Comparison of ENCODE assay signal across 1 cellular context in the genomic region with DNA sequence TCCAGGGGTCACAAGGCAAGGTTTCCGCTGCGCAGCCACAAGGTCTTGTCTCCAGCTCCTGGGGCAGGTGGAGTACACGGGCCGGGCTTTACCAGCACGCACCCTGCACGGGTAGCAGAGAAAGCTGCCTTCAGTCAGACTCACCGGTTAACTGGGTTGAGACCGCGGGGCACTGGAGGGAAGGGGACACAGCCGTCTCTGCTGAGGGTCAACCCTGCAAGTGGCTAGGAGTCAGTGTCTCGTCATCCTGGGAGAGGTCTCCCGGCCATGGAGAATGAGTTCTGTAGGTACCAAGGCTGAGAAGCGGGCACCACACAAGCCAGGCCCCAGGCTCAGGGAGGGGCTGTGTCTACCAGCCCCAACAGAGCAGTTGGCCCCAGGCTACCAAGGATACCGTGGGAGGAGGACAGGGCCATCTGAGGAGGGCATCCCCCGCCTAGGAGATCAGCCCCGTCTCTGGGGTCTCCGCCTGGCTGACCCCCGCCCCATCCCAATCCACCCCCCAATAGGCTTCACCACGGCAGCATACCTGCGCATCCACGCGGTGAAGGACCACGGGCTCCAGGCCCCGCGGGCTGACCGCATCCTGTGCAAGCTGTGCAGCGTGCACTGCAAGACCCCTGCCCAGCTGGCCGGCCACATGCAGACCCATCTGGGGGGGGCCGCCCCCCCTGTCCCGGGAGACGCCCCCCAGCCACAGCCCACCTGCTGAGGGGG.
TF ChIP-seq lines count a peak whose summit lies in the region.

No MANE protein-coding gene starts in this region.

TF ChIP-seq in H1, 55 proteins besides CTCF, POLR2A, EP300 and RAD21:
- TF ChIP-seq HDAC2 (IDR thresholded peaks at IDR 0.05; ENCODE audit: borderline replicate concordance in 1 of 2, low read depth in 2 of 2, low read length in 2 of 2) (no peak), PHF8 (conservative IDR thresholded peaks at IDR 0.05; ENCODE audit: low read depth, low read length) (no peak), CBX5 (IDR thresholded peaks at IDR 0.05; ENCODE audit: low read depth, low read length) (no peak), TBP (IDR thresholded peaks at IDR 0.05; ENCODE audit: low read depth, low read length) (no peak), EGR1 (IDR thresholded peaks at IDR 0.05; ENCODE audit: borderline replicate concordance, low read depth, low read length) (no peak), SUZ12 (IDR thresholded peaks at IDR 0.05; ENCODE audit: low read length) (no peak), SIX5 (IDR thresholded peaks at IDR 0.05; ENCODE audit: low read depth, low read length) (no peak), POLR2AphosphoS5 (IDR thresholded peaks at IDR 0.05; ENCODE audit: low read depth, low read length) (no peak), RNF2 (IDR thresholded peaks at IDR 0.05; ENCODE audit: borderline replicate concordance, low read depth, low read length, missing control alignments, poor library complexity, severe bottlenecking) (no peak), JUND (IDR thresholded peaks at IDR 0.05; ENCODE audit: low read length) (no peak), SP2 (IDR thresholded peaks at IDR 0.05; ENCODE audit: low read length) (no peak), KDM1A (IDR thresholded peaks at IDR 0.05; ENCODE audit: borderline replicate concordance, low read length) (no peak)
- TF ChIP-seq, protein P1, sequence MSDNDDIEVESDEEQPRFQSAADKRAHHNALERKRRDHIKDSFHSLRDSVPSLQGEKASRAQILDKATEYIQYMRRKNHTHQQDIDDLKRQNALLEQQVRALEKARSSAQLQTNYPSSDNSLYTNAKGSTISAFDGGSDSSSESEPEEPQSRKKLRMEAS (IDR thresholded peaks at IDR 0.05): no peak
- TF ChIP-seq, protein P2, sequence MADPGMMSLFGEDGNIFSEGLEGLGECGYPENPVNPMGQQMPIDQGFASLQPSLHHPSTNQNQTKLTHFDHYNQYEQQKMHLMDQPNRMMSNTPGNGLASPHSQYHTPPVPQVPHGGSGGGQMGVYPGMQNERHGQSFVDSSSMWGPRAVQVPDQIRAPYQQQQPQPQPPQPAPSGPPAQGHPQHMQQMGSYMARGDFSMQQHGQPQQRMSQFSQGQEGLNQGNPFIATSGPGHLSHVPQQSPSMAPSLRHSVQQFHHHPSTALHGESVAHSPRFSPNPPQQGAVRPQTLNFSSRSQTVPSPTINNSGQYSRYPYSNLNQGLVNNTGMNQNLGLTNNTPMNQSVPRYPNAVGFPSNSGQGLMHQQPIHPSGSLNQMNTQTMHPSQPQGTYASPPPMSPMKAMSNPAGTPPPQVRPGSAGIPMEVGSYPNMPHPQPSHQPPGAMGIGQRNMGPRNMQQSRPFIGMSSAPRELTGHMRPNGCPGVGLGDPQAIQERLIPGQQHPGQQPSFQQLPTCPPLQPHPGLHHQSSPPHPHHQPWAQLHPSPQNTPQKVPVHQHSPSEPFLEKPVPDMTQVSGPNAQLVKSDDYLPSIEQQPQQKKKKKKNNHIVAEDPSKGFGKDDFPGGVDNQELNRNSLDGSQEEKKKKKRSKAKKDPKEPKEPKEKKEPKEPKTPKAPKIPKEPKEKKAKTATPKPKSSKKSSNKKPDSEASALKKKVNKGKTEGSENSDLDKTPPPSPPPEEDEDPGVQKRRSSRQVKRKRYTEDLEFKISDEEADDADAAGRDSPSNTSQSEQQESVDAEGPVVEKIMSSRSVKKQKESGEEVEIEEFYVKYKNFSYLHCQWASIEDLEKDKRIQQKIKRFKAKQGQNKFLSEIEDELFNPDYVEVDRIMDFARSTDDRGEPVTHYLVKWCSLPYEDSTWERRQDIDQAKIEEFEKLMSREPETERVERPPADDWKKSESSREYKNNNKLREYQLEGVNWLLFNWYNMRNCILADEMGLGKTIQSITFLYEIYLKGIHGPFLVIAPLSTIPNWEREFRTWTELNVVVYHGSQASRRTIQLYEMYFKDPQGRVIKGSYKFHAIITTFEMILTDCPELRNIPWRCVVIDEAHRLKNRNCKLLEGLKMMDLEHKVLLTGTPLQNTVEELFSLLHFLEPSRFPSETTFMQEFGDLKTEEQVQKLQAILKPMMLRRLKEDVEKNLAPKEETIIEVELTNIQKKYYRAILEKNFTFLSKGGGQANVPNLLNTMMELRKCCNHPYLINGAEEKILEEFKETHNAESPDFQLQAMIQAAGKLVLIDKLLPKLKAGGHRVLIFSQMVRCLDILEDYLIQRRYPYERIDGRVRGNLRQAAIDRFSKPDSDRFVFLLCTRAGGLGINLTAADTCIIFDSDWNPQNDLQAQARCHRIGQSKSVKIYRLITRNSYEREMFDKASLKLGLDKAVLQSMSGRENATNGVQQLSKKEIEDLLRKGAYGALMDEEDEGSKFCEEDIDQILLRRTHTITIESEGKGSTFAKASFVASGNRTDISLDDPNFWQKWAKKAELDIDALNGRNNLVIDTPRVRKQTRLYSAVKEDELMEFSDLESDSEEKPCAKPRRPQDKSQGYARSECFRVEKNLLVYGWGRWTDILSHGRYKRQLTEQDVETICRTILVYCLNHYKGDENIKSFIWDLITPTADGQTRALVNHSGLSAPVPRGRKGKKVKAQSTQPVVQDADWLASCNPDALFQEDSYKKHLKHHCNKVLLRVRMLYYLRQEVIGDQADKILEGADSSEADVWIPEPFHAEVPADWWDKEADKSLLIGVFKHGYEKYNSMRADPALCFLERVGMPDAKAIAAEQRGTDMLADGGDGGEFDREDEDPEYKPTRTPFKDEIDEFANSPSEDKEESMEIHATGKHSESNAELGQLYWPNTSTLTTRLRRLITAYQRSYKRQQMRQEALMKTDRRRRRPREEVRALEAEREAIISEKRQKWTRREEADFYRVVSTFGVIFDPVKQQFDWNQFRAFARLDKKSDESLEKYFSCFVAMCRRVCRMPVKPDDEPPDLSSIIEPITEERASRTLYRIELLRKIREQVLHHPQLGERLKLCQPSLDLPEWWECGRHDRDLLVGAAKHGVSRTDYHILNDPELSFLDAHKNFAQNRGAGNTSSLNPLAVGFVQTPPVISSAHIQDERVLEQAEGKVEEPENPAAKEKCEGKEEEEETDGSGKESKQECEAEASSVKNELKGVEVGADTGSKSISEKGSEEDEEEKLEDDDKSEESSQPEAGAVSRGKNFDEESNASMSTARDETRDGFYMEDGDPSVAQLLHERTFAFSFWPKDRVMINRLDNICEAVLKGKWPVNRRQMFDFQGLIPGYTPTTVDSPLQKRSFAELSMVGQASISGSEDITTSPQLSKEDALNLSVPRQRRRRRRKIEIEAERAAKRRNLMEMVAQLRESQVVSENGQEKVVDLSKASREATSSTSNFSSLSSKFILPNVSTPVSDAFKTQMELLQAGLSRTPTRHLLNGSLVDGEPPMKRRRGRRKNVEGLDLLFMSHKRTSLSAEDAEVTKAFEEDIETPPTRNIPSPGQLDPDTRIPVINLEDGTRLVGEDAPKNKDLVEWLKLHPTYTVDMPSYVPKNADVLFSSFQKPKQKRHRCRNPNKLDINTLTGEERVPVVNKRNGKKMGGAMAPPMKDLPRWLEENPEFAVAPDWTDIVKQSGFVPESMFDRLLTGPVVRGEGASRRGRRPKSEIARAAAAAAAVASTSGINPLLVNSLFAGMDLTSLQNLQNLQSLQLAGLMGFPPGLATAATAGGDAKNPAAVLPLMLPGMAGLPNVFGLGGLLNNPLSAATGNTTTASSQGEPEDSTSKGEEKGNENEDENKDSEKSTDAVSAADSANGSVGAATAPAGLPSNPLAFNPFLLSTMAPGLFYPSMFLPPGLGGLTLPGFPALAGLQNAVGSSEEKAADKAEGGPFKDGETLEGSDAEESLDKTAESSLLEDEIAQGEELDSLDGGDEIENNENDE (IDR thresholded peaks at IDR 0.05; ENCODE audit: insufficient replicate concordance, low read length): no peak
TF ChIP-seq in H1: peak in this region for 0.
